ENCODE assay signal across 14 cellular contexts in the genomic region with DNA sequence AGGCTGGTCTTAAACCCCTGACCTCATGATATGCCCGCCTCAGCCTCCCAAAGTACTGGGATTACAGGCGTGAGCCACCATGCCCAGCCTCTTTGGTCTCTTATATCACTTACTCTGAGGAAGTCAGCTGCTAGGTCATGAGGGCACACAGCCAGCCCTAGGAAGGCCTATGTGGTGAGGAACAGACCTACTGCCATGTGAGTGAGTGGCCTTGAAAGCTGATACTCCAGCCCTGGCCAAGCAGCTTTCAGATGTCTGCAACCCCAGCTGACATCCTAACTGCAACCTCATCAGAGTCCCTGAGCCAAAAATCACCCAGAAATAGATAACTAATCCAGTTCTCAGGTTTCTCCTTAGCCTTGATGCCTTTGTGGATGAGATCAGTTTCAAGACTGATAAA.
DNase-seq lines count a peak whose midpoint lies in the region; ATAC-seq and TF ChIP-seq lines count a peak whose summit lies in the region.
"Had no signal": no experiment of that assay in that cellular context is flagged by ENCODE, and none has a peak within 500 bp of the region (broad histone marks: within the 10 kb centered on the region; RNA-seq: fewer than 3 reads in every experiment).

No MANE protein-coding gene starts in this region.

- no peaks in the 10 kb centered on the region for H3K79me2 ChIP-seq in MM.1S (ENCODE audit: low read length)

- no peak overlapping the region for H2AFZ ChIP-seq in MM.1S (ENCODE audit: low read length)
- H2AFZ ChIP-seq: GM23338 had no signal

- DNase-seq in HT1080 (ENCODE audit: low read depth): peak; percentile 8
- DNase-seq in MM.1S: peak; percentile 58
- DNase-seq in esophagus muscularis mucosa (ENCODE audit: extremely low spot score): peak; percentile 57
- DNase-seq in testis: peak; percentile 73
- DNase-seq in NCI-H2029 treated with DMSO at 0.1 percent for 48 hours (lab: John Stamatoyannopoulos, UW): no peak
- DNase-seq: ACHN; BE2C; C1 segment of cervical spinal cord; Caco-2; CD4-positive, alpha-beta T cell; HCEC 1CT had no signal

- no peak overlapping the region for H3K9ac ChIP-seq in MM.1S (ENCODE audit: low read length)

- WGBS in esophagus muscularis mucosa: 89% methylated on average over 2 of the region's 2 CpGs
- WGBS in testis, 2 donors: 86% methylated on average over 2 of the region's 2 CpGs

- H3K9me2 ChIP-seq in MM.1S (replicated peaks; ENCODE audit: insufficient read depth, low read length): no peaks in the 10 kb centered on the region

- H3K27ac ChIP-seq in MM.1S (ENCODE audit: low read length) (no peak overlapping the region), esophagus muscularis mucosa (replicated peaks in 1 of 4) (no peak overlapping the region), testis (no peak overlapping the region)
- H3K27ac ChIP-seq: HL-60 had no signal

- H3K36me3 ChIP-seq in MM.1S (replicated peaks; ENCODE audit: insufficient read depth, low read length): no peaks in the 10 kb centered on the region
- H3K36me3 ChIP-seq in esophagus muscularis mucosa: no peaks in the 10 kb centered on the region
- H3K36me3 ChIP-seq in testis (ENCODE audit: low read depth, missing control alignments): no peaks in the 10 kb centered on the region
- H3K36me3 ChIP-seq: BE2C had no signal

- intact Hi-C loops in esophagus muscularis mucosa (cut with DNase I): no loop called here
- intact Hi-C loops in testis (cut with DNase I; ENCODE audit: low total_unique reads): no loop called here

- TF ChIP-seq POLR2A in esophagus muscularis mucosa (IDR thresholded peaks at IDR 0.05; ENCODE audit: low read depth): no peak
- TF ChIP-seq POLR2A in testis (IDR thresholded peaks at IDR 0.05): no peak

- no peaks in the 10 kb centered on the region for H3K4me1 ChIP-seq in MM.1S (ENCODE audit: low read length)
- no peaks in the 10 kb centered on the region for H3K4me1 ChIP-seq in esophagus muscularis mucosa
- H3K4me1 ChIP-seq in testis: no peaks in the 10 kb centered on the region
- H3K4me1 ChIP-seq: BE2C, Caco-2 had no signal

- H3K9me3 ChIP-seq in MM.1S (replicated peaks; ENCODE audit: insufficient read depth, low read length) (no peaks in the 10 kb centered on the region), esophagus muscularis mucosa (peaks cover 0 to 12% (median 5%) of the 10 kb centered on the region in 4 donors), testis (no peaks in the 10 kb centered on the region)
- H3K9me3 ChIP-seq: BE2C, Caco-2 had no signal

- H4K20me1 ChIP-seq in MM.1S (ENCODE audit: insufficient read depth, low read length): no peaks in the 10 kb centered on the region

- H3K4me3 ChIP-seq in MM.1S (ENCODE audit: low read length) (no peak overlapping the region), esophagus muscularis mucosa (no peak overlapping the region), testis (no peak overlapping the region)
- H3K4me3 ChIP-seq: GM23338 had no signal

- ATAC-seq in GM19455 (IDR thresholded peaks at IDR 0.05; ENCODE audit: unreplicated experiment): no peak
- ATAC-seq: GM23338 had no signal

- H3F3A ChIP-seq in MM.1S (ENCODE audit: insufficient read depth, low read length): no peaks in the 10 kb centered on the region

- TF ChIP-seq EP300 in esophagus muscularis mucosa (IDR thresholded peaks at IDR 0.05): no peak

- no peak for TF ChIP-seq CTCF in MM.1S (IDR thresholded peaks at IDR 0.05; ENCODE audit: low read length)
- TF ChIP-seq CTCF in esophagus muscularis mucosa (IDR thresholded peaks at IDR 0.05): no peak
- no peak for TF ChIP-seq CTCF in testis (IDR thresholded peaks at IDR 0.05)

- H3K4me2 ChIP-seq in MM.1S (ENCODE audit: low read depth, low read length): no peak overlapping the region
- H3K4me2 ChIP-seq: GM23338 had no signal

- no peaks in the 10 kb centered on the region for H3K27me3 ChIP-seq in MM.1S (replicated peaks; ENCODE audit: insufficient read depth, low read length)
- H3K27me3 ChIP-seq in esophagus muscularis mucosa: no peaks in the 10 kb centered on the region
- H3K27me3 ChIP-seq in testis: no peaks in the 10 kb centered on the region
- H3K27me3 ChIP-seq: BE2C had no signal
